ENCODE assay signal across 8 cellular contexts in the genomic region with DNA sequence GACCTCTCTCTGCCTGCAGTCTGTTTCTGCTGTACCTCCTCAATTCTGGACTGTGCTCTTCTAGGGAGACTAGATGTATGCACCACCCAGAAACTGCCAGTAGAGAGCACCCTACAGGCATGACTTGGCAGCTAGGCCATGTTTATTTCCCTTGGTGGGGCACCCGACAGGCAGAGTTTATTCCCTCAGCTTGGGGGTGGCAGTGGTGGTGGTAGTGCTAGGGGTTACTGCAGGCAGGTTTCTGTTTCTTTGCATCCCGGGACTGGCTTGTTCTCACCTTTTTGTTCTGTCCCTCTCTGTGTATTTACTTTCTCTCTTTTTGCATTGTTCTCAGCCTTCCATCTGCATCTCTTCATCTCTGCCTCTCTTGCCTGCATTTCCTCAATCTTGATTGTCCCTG. TPM values are rescaled to one million over a fixed set of nuclear protein-coding genes. Genes with fewer than 3 reads are reported as not detected.
A peak's percentile ranks its signal among the peaks of the same experiment; 100 is the strongest.
DNase-seq lines count a peak whose midpoint lies in the region; ATAC-seq, FAIRE-seq and TF ChIP-seq lines count a peak whose summit lies in the region.

No MANE protein-coding gene starts in this region.

- FAIRE-seq in bronchial epithelial cell (lab: Jason Lieb, UNC), result no peak

- H3K27me3 ChIP-seq in bronchial epithelial cell (ENCODE audit: control insufficient read depth, insufficient read depth, low read length), result no peaks in the 10 kb centered on the region

- H3K36me3 Mint-ChIP-seq in immature natural killer cell, result peaks cover 0 to 2% (median 0%) of the 10 kb centered on the region in 3 donors

- DNase-seq in AG20443 (ENCODE audit: low spot score), result peak; percentile 83
- peak; percentile 45 for DNase-seq in NCI-H1092 treated with DMSO at 0.1 percent for 48 hours (lab: John Stamatoyannopoulos, UW)
- peak; percentile 60 for DNase-seq in bronchial epithelial cell (ENCODE audit: low read depth)
- peak; percentile 41 to 58 (median 49) for DNase-seq in immature natural killer cell
- DNase-seq in stimulated activated CD4-positive, alpha-beta T cell treated with anti-CD3 and anti-CD28 coated beads, Interleukin-1b, Interleukin-23, amount 100 ng/mL, for 4 hours (ENCODE audit: low read depth in 2 of 2), result peak; percentile 22 to 35

- ATAC-seq in GM18907 (IDR thresholded peaks at IDR 0.05; ENCODE audit: unreplicated experiment) (peak; percentile 48), HG03135 (IDR thresholded peaks at IDR 0.05; ENCODE audit: unreplicated experiment) (no peak)

- H3K4me3 Mint-ChIP-seq in immature natural killer cell, result peak overlapping the region in 1 of 5 donors; percentile 3

- H3K36me3 ChIP-seq in bronchial epithelial cell (ENCODE audit: control insufficient read depth, insufficient read depth, low read length), result peaks cover 7% of the 10 kb centered on the region

- peaks cover 28 to 30% of the 10 kb centered on the region in 2 donors for H3K4me1 Mint-ChIP-seq in immature natural killer cell

- no peak overlapping the region for H3K27ac ChIP-seq in VCaP

- no peaks in the 10 kb centered on the region for H3K9me3 Mint-ChIP-seq in immature natural killer cell

- peak overlapping the region in 4 of 6 donors; percentile 29 to 61 (median 44) for H3K27ac Mint-ChIP-seq in immature natural killer cell

- peaks cover 0 to 5% (median 0%) of the 10 kb centered on the region in 3 donors for H3K27me3 Mint-ChIP-seq in immature natural killer cell (ENCODE audit: low read depth in 3 of 3)

- TF ChIP-seq CTCF in VCaP (conservative IDR thresholded peaks at IDR 0.05), result peak; percentile 73
- TF ChIP-seq CTCF in bronchial epithelial cell (IDR thresholded peaks at IDR 0.05; ENCODE audit: insufficient read depth, low read length, severe bottlenecking), result peak; percentile 76

- H3K4me3 ChIP-seq in bronchial epithelial cell (ENCODE audit: low read depth, low read length), result no peak overlapping the region

RNA-seq across cellular contexts. Expression of a gene that starts 13.6 kb away (rescaled TPM):
- total RNA-seq in bronchial epithelial cell, result 16.3 and 21.4 TPM in 2 replicates
- 1 to 10 TPM; 2.4 to 3.2 (median 2.8) TPM for polyA plus RNA-seq in immature natural killer cell

RNA-seq across cellular contexts. Expression of a gene that starts 31.5 kb away (rescaled TPM):
- total RNA-seq in bronchial epithelial cell, result 0.13 and 0.26 TPM in 2 replicates
- polyA plus RNA-seq in immature natural killer cell, result not detected

Comparison
In these comparisons a context has a peak if more than half of its experiments do, and no peak if none do; other contexts are left out.
1. DNase-seq: peak in every context shown above with its lines; median percentile 83 in AG20443; 60 in bronchial epithelial cell; 49 in immature natural killer cell; 45 in NCI-H1092 treated with DMSO at 0.1 percent for 48 hours; 28 in stimulated activated CD4-positive, alpha-beta T cell treated with anti-CD3 and anti-CD28 coated beads, Interleukin-1b, Interleukin-23, amount 100 ng/mL, for 4 hours.